ENCODE assay signal across 1 cellular context in the genomic region with DNA sequence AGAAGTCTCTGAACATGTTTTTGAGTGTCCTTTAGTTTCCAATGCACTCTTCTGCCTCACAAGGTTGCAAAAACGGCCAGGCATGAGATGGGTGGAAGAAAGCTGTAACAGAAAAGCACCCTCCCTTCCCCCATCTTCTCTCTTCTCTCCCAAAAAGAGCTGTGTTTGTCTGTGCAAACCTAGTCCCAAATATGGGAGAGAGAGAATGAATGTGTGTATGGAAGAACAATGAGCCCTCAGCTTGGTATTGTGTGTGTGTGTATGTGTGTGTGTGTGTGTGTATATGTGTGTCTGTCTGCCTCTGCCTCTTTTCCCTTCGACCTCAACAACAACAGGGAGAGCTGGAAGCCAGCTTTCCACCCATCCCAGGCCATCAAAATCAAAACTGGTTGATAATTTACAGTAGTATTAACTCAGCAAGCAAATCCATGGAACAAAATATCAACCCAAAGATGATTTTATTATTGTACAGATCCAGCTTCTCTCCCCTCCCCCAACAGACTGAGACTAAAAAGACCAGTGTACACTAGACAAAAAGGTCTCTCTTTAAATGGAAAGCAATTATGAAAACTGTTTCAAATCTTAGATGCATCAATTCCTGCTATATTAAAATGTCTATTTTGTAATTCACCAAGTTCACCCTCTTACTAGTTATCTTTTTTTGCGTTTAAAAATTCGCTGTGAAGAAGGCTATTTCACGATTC.
A peak's percentile ranks its signal among the peaks of the same experiment; 100 is the strongest.
TF ChIP-seq lines count a peak whose summit lies in the region.

No MANE protein-coding gene starts in this region.

TF ChIP-seq in K562, 482 proteins besides CTCF, POLR2A, EP300 and RAD21 (continued from another document and continues in another):
- TF ChIP-seq, protein P1, sequence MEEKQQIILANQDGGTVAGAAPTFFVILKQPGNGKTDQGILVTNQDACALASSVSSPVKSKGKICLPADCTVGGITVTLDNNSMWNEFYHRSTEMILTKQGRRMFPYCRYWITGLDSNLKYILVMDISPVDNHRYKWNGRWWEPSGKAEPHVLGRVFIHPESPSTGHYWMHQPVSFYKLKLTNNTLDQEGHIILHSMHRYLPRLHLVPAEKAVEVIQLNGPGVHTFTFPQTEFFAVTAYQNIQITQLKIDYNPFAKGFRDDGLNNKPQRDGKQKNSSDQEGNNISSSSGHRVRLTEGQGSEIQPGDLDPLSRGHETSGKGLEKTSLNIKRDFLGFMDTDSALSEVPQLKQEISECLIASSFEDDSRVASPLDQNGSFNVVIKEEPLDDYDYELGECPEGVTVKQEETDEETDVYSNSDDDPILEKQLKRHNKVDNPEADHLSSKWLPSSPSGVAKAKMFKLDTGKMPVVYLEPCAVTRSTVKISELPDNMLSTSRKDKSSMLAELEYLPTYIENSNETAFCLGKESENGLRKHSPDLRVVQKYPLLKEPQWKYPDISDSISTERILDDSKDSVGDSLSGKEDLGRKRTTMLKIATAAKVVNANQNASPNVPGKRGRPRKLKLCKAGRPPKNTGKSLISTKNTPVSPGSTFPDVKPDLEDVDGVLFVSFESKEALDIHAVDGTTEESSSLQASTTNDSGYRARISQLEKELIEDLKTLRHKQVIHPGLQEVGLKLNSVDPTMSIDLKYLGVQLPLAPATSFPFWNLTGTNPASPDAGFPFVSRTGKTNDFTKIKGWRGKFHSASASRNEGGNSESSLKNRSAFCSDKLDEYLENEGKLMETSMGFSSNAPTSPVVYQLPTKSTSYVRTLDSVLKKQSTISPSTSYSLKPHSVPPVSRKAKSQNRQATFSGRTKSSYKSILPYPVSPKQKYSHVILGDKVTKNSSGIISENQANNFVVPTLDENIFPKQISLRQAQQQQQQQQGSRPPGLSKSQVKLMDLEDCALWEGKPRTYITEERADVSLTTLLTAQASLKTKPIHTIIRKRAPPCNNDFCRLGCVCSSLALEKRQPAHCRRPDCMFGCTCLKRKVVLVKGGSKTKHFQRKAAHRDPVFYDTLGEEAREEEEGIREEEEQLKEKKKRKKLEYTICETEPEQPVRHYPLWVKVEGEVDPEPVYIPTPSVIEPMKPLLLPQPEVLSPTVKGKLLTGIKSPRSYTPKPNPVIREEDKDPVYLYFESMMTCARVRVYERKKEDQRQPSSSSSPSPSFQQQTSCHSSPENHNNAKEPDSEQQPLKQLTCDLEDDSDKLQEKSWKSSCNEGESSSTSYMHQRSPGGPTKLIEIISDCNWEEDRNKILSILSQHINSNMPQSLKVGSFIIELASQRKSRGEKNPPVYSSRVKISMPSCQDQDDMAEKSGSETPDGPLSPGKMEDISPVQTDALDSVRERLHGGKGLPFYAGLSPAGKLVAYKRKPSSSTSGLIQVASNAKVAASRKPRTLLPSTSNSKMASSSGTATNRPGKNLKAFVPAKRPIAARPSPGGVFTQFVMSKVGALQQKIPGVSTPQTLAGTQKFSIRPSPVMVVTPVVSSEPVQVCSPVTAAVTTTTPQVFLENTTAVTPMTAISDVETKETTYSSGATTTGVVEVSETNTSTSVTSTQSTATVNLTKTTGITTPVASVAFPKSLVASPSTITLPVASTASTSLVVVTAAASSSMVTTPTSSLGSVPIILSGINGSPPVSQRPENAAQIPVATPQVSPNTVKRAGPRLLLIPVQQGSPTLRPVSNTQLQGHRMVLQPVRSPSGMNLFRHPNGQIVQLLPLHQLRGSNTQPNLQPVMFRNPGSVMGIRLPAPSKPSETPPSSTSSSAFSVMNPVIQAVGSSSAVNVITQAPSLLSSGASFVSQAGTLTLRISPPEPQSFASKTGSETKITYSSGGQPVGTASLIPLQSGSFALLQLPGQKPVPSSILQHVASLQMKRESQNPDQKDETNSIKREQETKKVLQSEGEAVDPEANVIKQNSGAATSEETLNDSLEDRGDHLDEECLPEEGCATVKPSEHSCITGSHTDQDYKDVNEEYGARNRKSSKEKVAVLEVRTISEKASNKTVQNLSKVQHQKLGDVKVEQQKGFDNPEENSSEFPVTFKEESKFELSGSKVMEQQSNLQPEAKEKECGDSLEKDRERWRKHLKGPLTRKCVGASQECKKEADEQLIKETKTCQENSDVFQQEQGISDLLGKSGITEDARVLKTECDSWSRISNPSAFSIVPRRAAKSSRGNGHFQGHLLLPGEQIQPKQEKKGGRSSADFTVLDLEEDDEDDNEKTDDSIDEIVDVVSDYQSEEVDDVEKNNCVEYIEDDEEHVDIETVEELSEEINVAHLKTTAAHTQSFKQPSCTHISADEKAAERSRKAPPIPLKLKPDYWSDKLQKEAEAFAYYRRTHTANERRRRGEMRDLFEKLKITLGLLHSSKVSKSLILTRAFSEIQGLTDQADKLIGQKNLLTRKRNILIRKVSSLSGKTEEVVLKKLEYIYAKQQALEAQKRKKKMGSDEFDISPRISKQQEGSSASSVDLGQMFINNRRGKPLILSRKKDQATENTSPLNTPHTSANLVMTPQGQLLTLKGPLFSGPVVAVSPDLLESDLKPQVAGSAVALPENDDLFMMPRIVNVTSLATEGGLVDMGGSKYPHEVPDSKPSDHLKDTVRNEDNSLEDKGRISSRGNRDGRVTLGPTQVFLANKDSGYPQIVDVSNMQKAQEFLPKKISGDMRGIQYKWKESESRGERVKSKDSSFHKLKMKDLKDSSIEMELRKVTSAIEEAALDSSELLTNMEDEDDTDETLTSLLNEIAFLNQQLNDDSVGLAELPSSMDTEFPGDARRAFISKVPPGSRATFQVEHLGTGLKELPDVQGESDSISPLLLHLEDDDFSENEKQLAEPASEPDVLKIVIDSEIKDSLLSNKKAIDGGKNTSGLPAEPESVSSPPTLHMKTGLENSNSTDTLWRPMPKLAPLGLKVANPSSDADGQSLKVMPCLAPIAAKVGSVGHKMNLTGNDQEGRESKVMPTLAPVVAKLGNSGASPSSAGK (IDR thresholded peaks at IDR 0.05), result 0 out of 2 replicates have a peak, but pooled peaks have one; percentile 3
- TF ChIP-seq MEF2D (tag; conservative IDR thresholded peaks at IDR 0.05; ENCODE audit: low read depth) (no peak), KLF1 (tag; IDR thresholded peaks at IDR 0.05) (no peak), HDAC1 (IDR thresholded peaks at IDR 0.05) (peak in 1 of 2 experiments; percentile 61; a peak in 1 of 4 replicates), MCM3 (IDR thresholded peaks at IDR 0.05) (no peak), ZBTB8A (IDR thresholded peaks at IDR 0.05; ENCODE audit: partially characterized antibody) (no peak), ZNF239 (CRISPR knock-in tag; IDR thresholded peaks at IDR 0.05) (no peak), FOXJ2 (tag; IDR thresholded peaks at IDR 0.05) (peak; percentile 17), MAZ (CRISPR knock-in tag; conservative IDR thresholded peaks at IDR 0.05 in 1 of 2, IDR thresholded peaks at IDR 0.05 in 1 of 2) (0 out of 4 replicates have a peak, but pooled peaks of 1 of the 2 experiments have one; percentile 9), GTF2E2 (tag; IDR thresholded peaks at IDR 0.05) (no peak), NBN (IDR thresholded peaks at IDR 0.05; ENCODE audit: low read depth) (0 out of 2 replicates have a peak, but pooled peaks have one; percentile 19), THRAP3 (IDR thresholded peaks at IDR 0.05; ENCODE audit: borderline replicate concordance) (no peak), DACH1 (IDR thresholded peaks at IDR 0.05; ENCODE audit: partially characterized antibody) (peak; percentile 6), ZNF445 (CRISPR knock-in tag; IDR thresholded peaks at IDR 0.05; ENCODE audit: low read depth) (no peak), SOX6 (IDR thresholded peaks at IDR 0.05) (0 out of 2 replicates have a peak, but pooled peaks have one; percentile 42), SAP30 (IDR thresholded peaks at IDR 0.05; ENCODE audit: borderline replicate concordance, insufficient read depth, low read depth, low read length, poor library complexity, severe bottlenecking) (peak; percentile 49), KLF10 (CRISPR knock-in tag; IDR thresholded peaks at IDR 0.05) (no peak), ZNF561 (CRISPR knock-in tag; conservative IDR thresholded peaks at IDR 0.05) (no peak)
- TF ChIP-seq, protein P2, sequence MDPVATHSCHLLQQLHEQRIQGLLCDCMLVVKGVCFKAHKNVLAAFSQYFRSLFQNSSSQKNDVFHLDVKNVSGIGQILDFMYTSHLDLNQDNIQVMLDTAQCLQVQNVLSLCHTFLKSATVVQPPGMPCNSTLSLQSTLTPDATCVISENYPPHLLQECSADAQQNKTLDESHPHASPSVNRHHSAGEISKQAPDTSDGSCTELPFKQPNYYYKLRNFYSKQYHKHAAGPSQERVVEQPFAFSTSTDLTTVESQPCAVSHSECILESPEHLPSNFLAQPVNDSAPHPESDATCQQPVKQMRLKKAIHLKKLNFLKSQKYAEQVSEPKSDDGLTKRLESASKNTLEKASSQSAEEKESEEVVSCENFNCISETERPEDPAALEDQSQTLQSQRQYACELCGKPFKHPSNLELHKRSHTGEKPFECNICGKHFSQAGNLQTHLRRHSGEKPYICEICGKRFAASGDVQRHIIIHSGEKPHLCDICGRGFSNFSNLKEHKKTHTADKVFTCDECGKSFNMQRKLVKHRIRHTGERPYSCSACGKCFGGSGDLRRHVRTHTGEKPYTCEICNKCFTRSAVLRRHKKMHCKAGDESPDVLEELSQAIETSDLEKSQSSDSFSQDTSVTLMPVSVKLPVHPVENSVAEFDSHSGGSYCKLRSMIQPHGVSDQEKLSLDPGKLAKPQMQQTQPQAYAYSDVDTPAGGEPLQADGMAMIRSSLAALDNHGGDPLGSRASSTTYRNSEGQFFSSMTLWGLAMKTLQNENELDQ (CRISPR knock-in tag; IDR thresholded peaks at IDR 0.05; ENCODE audit: borderline replicate concordance), result no peak
- TF ChIP-seq, protein P3, sequence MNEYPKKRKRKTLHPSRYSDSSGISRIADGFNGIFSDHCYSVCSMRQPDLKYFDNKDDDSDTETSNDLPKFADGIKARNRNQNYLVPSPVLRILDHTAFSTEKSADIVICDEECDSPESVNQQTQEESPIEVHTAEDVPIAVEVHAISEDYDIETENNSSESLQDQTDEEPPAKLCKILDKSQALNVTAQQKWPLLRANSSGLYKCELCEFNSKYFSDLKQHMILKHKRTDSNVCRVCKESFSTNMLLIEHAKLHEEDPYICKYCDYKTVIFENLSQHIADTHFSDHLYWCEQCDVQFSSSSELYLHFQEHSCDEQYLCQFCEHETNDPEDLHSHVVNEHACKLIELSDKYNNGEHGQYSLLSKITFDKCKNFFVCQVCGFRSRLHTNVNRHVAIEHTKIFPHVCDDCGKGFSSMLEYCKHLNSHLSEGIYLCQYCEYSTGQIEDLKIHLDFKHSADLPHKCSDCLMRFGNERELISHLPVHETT (CRISPR knock-in tag; conservative IDR thresholded peaks at IDR 0.05 in 1 of 2, IDR thresholded peaks at IDR 0.05 in 1 of 2), result no peak
- TF ChIP-seq, protein P4, sequence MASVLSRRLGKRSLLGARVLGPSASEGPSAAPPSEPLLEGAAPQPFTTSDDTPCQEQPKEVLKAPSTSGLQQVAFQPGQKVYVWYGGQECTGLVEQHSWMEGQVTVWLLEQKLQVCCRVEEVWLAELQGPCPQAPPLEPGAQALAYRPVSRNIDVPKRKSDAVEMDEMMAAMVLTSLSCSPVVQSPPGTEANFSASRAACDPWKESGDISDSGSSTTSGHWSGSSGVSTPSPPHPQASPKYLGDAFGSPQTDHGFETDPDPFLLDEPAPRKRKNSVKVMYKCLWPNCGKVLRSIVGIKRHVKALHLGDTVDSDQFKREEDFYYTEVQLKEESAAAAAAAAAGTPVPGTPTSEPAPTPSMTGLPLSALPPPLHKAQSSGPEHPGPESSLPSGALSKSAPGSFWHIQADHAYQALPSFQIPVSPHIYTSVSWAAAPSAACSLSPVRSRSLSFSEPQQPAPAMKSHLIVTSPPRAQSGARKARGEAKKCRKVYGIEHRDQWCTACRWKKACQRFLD (CRISPR knock-in tag; IDR thresholded peaks at IDR 0.05), result no peak
- TF ChIP-seq, protein P5, sequence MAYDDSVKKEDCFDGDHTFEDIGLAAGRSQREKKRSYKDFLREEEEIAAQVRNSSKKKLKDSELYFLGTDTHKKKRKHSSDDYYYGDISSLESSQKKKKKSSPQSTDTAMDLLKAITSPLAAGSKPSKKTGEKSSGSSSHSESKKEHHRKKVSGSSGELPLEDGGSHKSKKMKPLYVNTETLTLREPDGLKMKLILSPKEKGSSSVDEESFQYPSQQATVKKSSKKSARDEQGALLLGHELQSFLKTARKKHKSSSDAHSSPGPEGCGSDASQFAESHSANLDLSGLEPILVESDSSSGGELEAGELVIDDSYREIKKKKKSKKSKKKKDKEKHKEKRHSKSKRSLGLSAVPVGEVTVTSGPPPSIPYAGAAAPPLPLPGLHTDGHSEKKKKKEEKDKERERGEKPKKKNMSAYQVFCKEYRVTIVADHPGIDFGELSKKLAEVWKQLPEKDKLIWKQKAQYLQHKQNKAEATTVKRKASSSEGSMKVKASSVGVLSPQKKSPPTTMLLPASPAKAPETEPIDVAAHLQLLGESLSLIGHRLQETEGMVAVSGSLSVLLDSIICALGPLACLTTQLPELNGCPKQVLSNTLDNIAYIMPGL (CRISPR knock-in tag; IDR thresholded peaks at IDR 0.05), result no peak
- TF ChIP-seq, protein P6, sequence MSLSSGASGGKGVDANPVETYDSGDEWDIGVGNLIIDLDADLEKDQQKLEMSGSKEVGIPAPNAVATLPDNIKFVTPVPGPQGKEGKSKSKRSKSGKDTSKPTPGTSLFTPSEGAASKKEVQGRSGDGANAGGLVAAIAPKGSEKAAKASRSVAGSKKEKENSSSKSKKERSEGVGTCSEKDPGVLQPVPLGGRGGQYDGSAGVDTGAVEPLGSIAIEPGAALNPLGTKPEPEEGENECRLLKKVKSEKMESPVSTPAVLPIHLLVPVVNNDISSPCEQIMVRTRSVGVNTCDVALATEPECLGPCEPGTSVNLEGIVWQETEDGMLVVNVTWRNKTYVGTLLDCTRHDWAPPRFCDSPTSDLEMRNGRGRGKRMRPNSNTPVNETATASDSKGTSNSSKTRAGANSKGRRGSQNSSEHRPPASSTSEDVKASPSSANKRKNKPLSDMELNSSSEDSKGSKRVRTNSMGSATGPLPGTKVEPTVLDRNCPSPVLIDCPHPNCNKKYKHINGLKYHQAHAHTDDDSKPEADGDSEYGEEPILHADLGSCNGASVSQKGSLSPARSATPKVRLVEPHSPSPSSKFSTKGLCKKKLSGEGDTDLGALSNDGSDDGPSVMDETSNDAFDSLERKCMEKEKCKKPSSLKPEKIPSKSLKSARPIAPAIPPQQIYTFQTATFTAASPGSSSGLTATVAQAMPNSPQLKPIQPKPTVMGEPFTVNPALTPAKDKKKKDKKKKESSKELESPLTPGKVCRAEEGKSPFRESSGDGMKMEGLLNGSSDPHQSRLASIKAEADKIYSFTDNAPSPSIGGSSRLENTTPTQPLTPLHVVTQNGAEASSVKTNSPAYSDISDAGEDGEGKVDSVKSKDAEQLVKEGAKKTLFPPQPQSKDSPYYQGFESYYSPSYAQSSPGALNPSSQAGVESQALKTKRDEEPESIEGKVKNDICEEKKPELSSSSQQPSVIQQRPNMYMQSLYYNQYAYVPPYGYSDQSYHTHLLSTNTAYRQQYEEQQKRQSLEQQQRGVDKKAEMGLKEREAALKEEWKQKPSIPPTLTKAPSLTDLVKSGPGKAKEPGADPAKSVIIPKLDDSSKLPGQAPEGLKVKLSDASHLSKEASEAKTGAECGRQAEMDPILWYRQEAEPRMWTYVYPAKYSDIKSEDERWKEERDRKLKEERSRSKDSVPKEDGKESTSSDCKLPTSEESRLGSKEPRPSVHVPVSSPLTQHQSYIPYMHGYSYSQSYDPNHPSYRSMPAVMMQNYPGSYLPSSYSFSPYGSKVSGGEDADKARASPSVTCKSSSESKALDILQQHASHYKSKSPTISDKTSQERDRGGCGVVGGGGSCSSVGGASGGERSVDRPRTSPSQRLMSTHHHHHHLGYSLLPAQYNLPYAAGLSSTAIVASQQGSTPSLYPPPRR (CRISPR knock-in tag; IDR thresholded peaks at IDR 0.05; ENCODE audit: borderline replicate concordance), result no peak
- TF ChIP-seq, protein P7, sequence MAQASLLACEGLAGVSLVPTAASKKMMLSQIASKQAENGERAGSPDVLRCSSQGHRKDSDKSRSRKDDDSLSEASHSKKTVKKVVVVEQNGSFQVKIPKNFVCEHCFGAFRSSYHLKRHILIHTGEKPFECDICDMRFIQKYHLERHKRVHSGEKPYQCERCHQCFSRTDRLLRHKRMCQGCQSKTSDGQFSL (CRISPR knock-in tag; IDR thresholded peaks at IDR 0.05), result no peak
- TF ChIP-seq, protein P7 (tag; IDR thresholded peaks at IDR 0.05), result no peak
